10 cellular contexts compared by ENCODE assay signal in genomic region chr1:213481395-213481794, GRCh38.
"Had no signal": no experiment of that assay in that cellular context is flagged by ENCODE, and none has a peak within 500 bp of the region (broad histone marks: within the 10 kb centered on the region; RNA-seq: fewer than 3 reads in every experiment).

No MANE protein-coding gene starts in this region.

- H3K27ac ChIP-seq: KMS-11 had no signal

- H3K4me3 ChIP-seq: GM23338, HAP-1 had no signal

- H2AFZ ChIP-seq: GM23338 had no signal

- H3K4me1 ChIP-seq: HAP-1 had no signal

- H3K9ac ChIP-seq: KMS-11 had no signal

- ATAC-seq: GM23338, HCT116 had no signal

- H3K4me2 ChIP-seq: GM23338, KMS-11 had no signal

- FAIRE-seq: H1, HTR-8/SVneo had no signal

- DNase-seq: H7, HFFc6, Karpas-422, KBM-7 had no signal

- H3K36me3 ChIP-seq: HAP-1 had no signal

- H3K9me3 ChIP-seq: HAP-1 had no signal
